Comparison of ENCODE assay signal across 18 cellular contexts in genomic region chr4:130110760-130111159, GRCh38.
"Had no signal": no experiment of that assay in that cellular context is flagged by ENCODE, and none has a peak within 500 bp of the region (broad histone marks: within the 10 kb centered on the region; RNA-seq: fewer than 3 reads in every experiment).

No MANE protein-coding gene starts in this region.

- H3K27ac Mint-ChIP-seq: activated CD8-positive, alpha-beta T cell treated with anti-CD3 and anti-CD28 coated beads, Interleukin-2, amount 10 ng/mL, durations not matched to agents 7 days and 5 days; activated naive CD8-positive, alpha-beta T cell treated with anti-CD3 and anti-CD28 coated beads, Interleukin-2, amount 50 U/mL, for 24 hours; activated T-helper 1 cell treated with anti-CD3 and anti-CD28 coated beads, Interleukin-12 subunit alpha, Interleukin-12 subunit beta, Interleukin-2, Interleukin-4 antibody, amounts not matched to agents 30 ng/mL and 10 ng/mL and 1 ng/mL, durations not matched to agents 14 hours and 24 hours and 36 hours; memory B cell; nephron had no signal

- H3K9me3 ChIP-seq: body of pancreas, upper lobe of right lung had no signal

- H3K36me3 Mint-ChIP-seq: memory B cell had no signal

- H3K36me3 ChIP-seq: heart right ventricle, upper lobe of right lung had no signal

- H3K4me3 Mint-ChIP-seq: activated CD8-positive, alpha-beta T cell treated with anti-CD3 and anti-CD28 coated beads, Interleukin-2, amount 10 ng/mL, durations not matched to agents 7 days and 5 days; activated naive CD8-positive, alpha-beta T cell treated with anti-CD3 and anti-CD28 coated beads, Interleukin-2, amount 50 U/mL, for 24 hours; activated T-helper 1 cell treated with anti-CD3 and anti-CD28 coated beads, Interleukin-12 subunit alpha, Interleukin-12 subunit beta, Interleukin-2, Interleukin-4 antibody, amounts not matched to agents 30 ng/mL and 10 ng/mL and 1 ng/mL, durations not matched to agents 14 hours and 24 hours and 36 hours; memory B cell; nephron had no signal

- ATAC-seq: activated CD8-positive, alpha-beta T cell treated with anti-CD3 and anti-CD28 coated beads, Interleukin-2, amount 10 ng/mL, durations not matched to agents 7 days and 5 days; activated naive CD8-positive, alpha-beta T cell treated with anti-CD3 and anti-CD28 coated beads, Interleukin-2, amount 50 U/mL, for 24 hours; body of pancreas; heart right ventricle; left colon; stimulated activated naive CD8-positive, alpha-beta T cell treated with anti-CD3 and anti-CD28 coated beads, Interleukin-15, Interleukin-2, amounts not matched to agents 100 U/mL and 50 U/mL, for 24 hours; upper lobe of right lung had no signal

- H3K4me1 Mint-ChIP-seq: activated naive CD8-positive, alpha-beta T cell treated with anti-CD3 and anti-CD28 coated beads, Interleukin-2, amount 50 U/mL, for 24 hours; memory B cell had no signal

- H3K4me3 ChIP-seq: body of pancreas, heart right ventricle, upper lobe of right lung had no signal

- H3K27me3 ChIP-seq: body of pancreas, heart right ventricle, upper lobe of right lung had no signal

- H3K27me3 Mint-ChIP-seq: activated naive CD8-positive, alpha-beta T cell treated with anti-CD3 and anti-CD28 coated beads, Interleukin-2, amount 50 U/mL, for 24 hours; memory B cell had no signal

- H3K27ac ChIP-seq: body of pancreas, heart right ventricle, upper lobe of right lung had no signal

- H3K9me3 Mint-ChIP-seq: activated T-helper 1 cell treated with anti-CD3 and anti-CD28 coated beads, Interleukin-12 subunit alpha, Interleukin-12 subunit beta, Interleukin-2, Interleukin-4 antibody, amounts not matched to agents 30 ng/mL and 10 ng/mL and 1 ng/mL, durations not matched to agents 14 hours and 24 hours and 36 hours had no signal

- H3K4me1 ChIP-seq: body of pancreas, heart right ventricle, upper lobe of right lung had no signal

- DNase-seq: activated CD4-positive, alpha-beta T cell treated with anti-CD3 and anti-CD28 coated beads, Interleukin-2, amount 50 U/mL, for 1 hour; activated CD4-positive, CD25-positive, alpha-beta regulatory T cell treated with anti-CD3 and anti-CD28 coated beads, Interleukin-2, amount 50 U/mL, for 72 hours; activated CD8-positive, alpha-beta T cell treated with anti-CD3 and anti-CD28 coated beads, Interleukin-2, amount 10 ng/mL, durations not matched to agents 7 days and 5 days; activated gamma-delta T cell; activated naive CD4-positive, alpha-beta T cell treated with anti-CD3 and anti-CD28 coated beads, Interleukin-2, amount 50 U/mL, for 16 hours; activated naive CD8-positive, alpha-beta T cell treated with anti-CD3 and anti-CD28 coated beads, Interleukin-2, amount 50 U/mL, for 24 hours; anterior cingulate cortex; body of pancreas; effector CD4-positive, alpha-beta T cell; heart right ventricle; left colon; occipital lobe; stimulated activated CD4-positive, alpha-beta T cell treated with anti-CD3 and anti-CD28 coated beads, Interleukin-4, amount 100 ng/mL, for 24 hours; stimulated activated naive CD8-positive, alpha-beta T cell treated with anti-CD3 and anti-CD28 coated beads, Interleukin-15, Interleukin-2, amounts not matched to agents 100 U/mL and 50 U/mL, for 24 hours; upper lobe of right lung had no signal
